ENCODE assay signal across 14 cellular contexts in genomic region chr20:23734449-23734848, GRCh38. TPM values are rescaled to one million over a fixed set of nuclear protein-coding genes. Genes with fewer than 3 reads are reported as not detected.
"Had no signal": no experiment of that assay in that cellular context is flagged by ENCODE, and none has a peak within 500 bp of the region (broad histone marks: within the 10 kb centered on the region; RNA-seq: fewer than 3 reads in every experiment).

No MANE protein-coding gene starts in this region.

RNA-seq across cellular contexts. Expression of gene CST1, which starts 16.3 kb away (rescaled TPM):
- total RNA-seq: activated CD4-positive, alpha-beta memory T cell treated with anti-CD3 and anti-CD28 coated beads, Interleukin-2, amount 10 ng/mL, durations not matched to agents 7 days and 5 days; activated CD4-positive, alpha-beta T cell treated with anti-CD3 and anti-CD28 coated beads for 36 hours; activated CD4-positive, alpha-beta T cell treated with anti-CD3 and anti-CD28 coated beads, Interleukin-2, amount 10 ng/mL, durations not matched to agents 7 days and 5 days; activated CD8-positive, alpha-beta memory T cell treated with anti-CD3 and anti-CD28 coated beads, Interleukin-2, amount 10 ng/mL, durations not matched to agents 7 days and 5 days; activated CD8-positive, alpha-beta T cell treated with anti-CD3 and anti-CD28 coated beads, Interleukin-2, amount 10 ng/mL, durations not matched to agents 7 days and 5 days; activated naive CD8-positive, alpha-beta T cell treated with anti-CD3 and anti-CD28 coated beads, Interleukin-2, amount 10 ng/mL, durations not matched to agents 7 days and 5 days; activated T-helper 2 cell treated with anti-CD3 and anti-CD28 coated beads, Interferon-gamma antibody, Interleukin-2, Interleukin-4, amounts not matched to agents 10 μg/mL and 5 μg/mL and 100 μg/mL, durations not matched to agents 14 hours and 24 hours and 36 hours; astrocyte; body of pancreas; breast epithelium had no signal
- polyA plus RNA-seq: aorta, cardiac muscle cell had no signal

RNA-seq across cellular contexts. Expression of gene CST4, which starts 45.6 kb away (rescaled TPM):
- total RNA-seq: activated CD4-positive, alpha-beta memory T cell treated with anti-CD3 and anti-CD28 coated beads, Interleukin-2, amount 10 ng/mL, durations not matched to agents 7 days and 5 days; activated CD4-positive, alpha-beta T cell treated with anti-CD3 and anti-CD28 coated beads for 36 hours; activated CD4-positive, alpha-beta T cell treated with anti-CD3 and anti-CD28 coated beads, Interleukin-2, amount 10 ng/mL, durations not matched to agents 7 days and 5 days; activated CD8-positive, alpha-beta memory T cell treated with anti-CD3 and anti-CD28 coated beads, Interleukin-2, amount 10 ng/mL, durations not matched to agents 7 days and 5 days; activated CD8-positive, alpha-beta T cell treated with anti-CD3 and anti-CD28 coated beads, Interleukin-2, amount 10 ng/mL, durations not matched to agents 7 days and 5 days; activated naive CD8-positive, alpha-beta T cell treated with anti-CD3 and anti-CD28 coated beads, Interleukin-2, amount 10 ng/mL, durations not matched to agents 7 days and 5 days; activated T-helper 2 cell treated with anti-CD3 and anti-CD28 coated beads, Interferon-gamma antibody, Interleukin-2, Interleukin-4, amounts not matched to agents 10 μg/mL and 5 μg/mL and 100 μg/mL, durations not matched to agents 14 hours and 24 hours and 36 hours; adrenal gland; aorta; astrocyte; body of pancreas; breast epithelium; cardiac muscle cell; WTC11 had no signal
- polyA plus RNA-seq: adrenal gland, aorta, cardiac muscle cell had no signal
